ENCODE assay signal across 15 cellular contexts in the genomic region with DNA sequence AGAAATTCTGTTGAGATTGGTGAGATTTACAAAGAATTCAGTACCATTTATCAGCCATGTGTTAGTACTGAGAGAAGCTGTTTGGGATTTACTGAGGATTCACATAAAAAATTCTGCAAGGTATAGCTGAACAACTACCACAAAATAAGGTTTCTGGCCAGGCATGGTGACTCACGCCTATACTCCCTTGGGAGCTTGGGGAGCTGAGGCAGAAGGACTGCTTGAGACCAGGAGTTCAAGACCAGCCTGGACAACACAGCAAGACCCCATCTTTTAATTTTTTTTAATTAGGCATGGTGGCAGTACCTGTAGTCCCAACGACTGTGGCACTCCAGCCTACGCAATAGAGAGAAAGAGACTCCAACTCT.
DNase-seq lines count a peak whose midpoint lies in the region; ATAC-seq and TF ChIP-seq lines count a peak whose summit lies in the region.
"Had no signal": no experiment of that assay in that cellular context is flagged by ENCODE, and none has a peak within 500 bp of the region (broad histone marks: within the 10 kb centered on the region; RNA-seq: fewer than 3 reads in every experiment).

No MANE protein-coding gene starts in this region.

- no peaks in the 10 kb centered on the region for H3K27me3 Mint-ChIP-seq in naive thymus-derived CD4-positive, alpha-beta T cell

- ATAC-seq in GM18502 (IDR thresholded peaks at IDR 0.05; ENCODE audit: poor library complexity, unreplicated experiment) (no peak), HG03108 (IDR thresholded peaks at IDR 0.05; ENCODE audit: unreplicated experiment) (no peak)
- ATAC-seq in naive thymus-derived CD4-positive, alpha-beta T cell, result no peak

- no peaks in the 10 kb centered on the region for H4K20me1 ChIP-seq in SK-N-SH (ENCODE audit: insufficient read depth)
- H4K20me1 ChIP-seq in smooth muscle cell (ENCODE audit: low read depth), result peaks cover 74% of the 10 kb centered on the region

- 87% methylated on average over 3 of the region's 3 CpGs for WGBS in SK-N-SH (ENCODE audit: low lambda C conversion rate)
- WGBS in smooth muscle cell (ENCODE audit: low lambda C conversion rate), result 98% methylated on average over 3 of the region's 3 CpGs

- POLR2A ChIA-PET in SK-N-SH (lab: Yijun Ruan, JAX), result no interaction called here
- POLR2A ChIA-PET in naive thymus-derived CD4-positive, alpha-beta T cell (lab: Charles Lee), result no interaction called here

- H3K36me3 ChIP-seq in SK-N-SH (replicated peaks in 1 of 2; ENCODE audit: control insufficient read depth in 1 of 2, insufficient read depth in 2 of 2, low read length in 1 of 2) (no peaks in the 10 kb centered on the region), smooth muscle cell (ENCODE audit: low read depth) (no peaks in the 10 kb centered on the region)
- no peaks in the 10 kb centered on the region for H3K36me3 ChIP-seq in naive thymus-derived CD4-positive, alpha-beta T cell (ENCODE audit: control insufficient read depth in 2 of 3, insufficient read depth in 3 of 3, low read length in 3 of 3)
- H3K36me3 ChIP-seq: pancreas had no signal

- intact Hi-C loops in naive thymus-derived CD4-positive, alpha-beta T cell (cut with micrococcal nuclease), result no loop called here

- DNase-seq in activated naive CD4-positive, alpha-beta T cell treated with Interleukin-2 at 50 U/mL for 16 hours, result peak; percentile 38
- DNase-seq in activated naive CD4-positive, alpha-beta T cell treated with anti-CD3 and anti-CD28 coated beads, Interleukin-2, amount 50 U/mL, for 16 hours, result no peak
- DNase-seq in SK-N-SH (no peak), dermis blood vessel endothelial cell (peak; percentile 68), smooth muscle cell (lab: John Stamatoyannopoulos, UW; ENCODE audit: unreplicated experiment) (no peak)
- no peak for DNase-seq in naive thymus-derived CD4-positive, alpha-beta T cell
- DNase-seq: activated CD8-positive, alpha-beta memory T cell treated with anti-CD3 and anti-CD28 coated beads, Interleukin-2, amount 50 U/mL, for 48 hours; AML-193; GDM1; NCI-H146; pancreas; stimulated activated CD4-positive, alpha-beta T cell treated with anti-CD3 and anti-CD28 coated beads, Interleukin-2, amount 100 ng/mL, for 48 hours had no signal

- TF ChIP-seq CTCF in SK-N-SH (IDR thresholded peaks at IDR 0.05) (no peak), smooth muscle cell (IDR thresholded peaks at IDR 0.05; ENCODE audit: borderline replicate concordance, insufficient read depth, poor library complexity, severe bottlenecking) (no peak)

- no peak for TF ChIP-seq EP300 in SK-N-SH (IDR thresholded peaks at IDR 0.05; ENCODE audit: borderline replicate concordance in 1 of 2, low read depth in 1 of 2, low read length in 1 of 2)

- no peak overlapping the region for H3K4me3 Mint-ChIP-seq in naive thymus-derived CD4-positive, alpha-beta T cell

- no peak for TF ChIP-seq RAD21 in SK-N-SH (IDR thresholded peaks at IDR 0.05; ENCODE audit: low read length)

- H3F3A ChIP-seq in SK-N-SH (replicated peaks; ENCODE audit: insufficient read depth), result peaks cover 20% of the 10 kb centered on the region
- H3F3A ChIP-seq in smooth muscle cell (ENCODE audit: low read depth), result no peaks in the 10 kb centered on the region

- H3K9me3 Mint-ChIP-seq in naive thymus-derived CD4-positive, alpha-beta T cell, result no peaks in the 10 kb centered on the region

- peaks cover 0 to 7% (median 1%) of the 10 kb centered on the region in 5 donors for H3K36me3 Mint-ChIP-seq in naive thymus-derived CD4-positive, alpha-beta T cell

- H3K4me2 ChIP-seq in SK-N-SH, result peak overlapping the region; percentile 17
- peak overlapping the region; percentile 25 for H3K4me2 ChIP-seq in smooth muscle cell

- no peaks in the 10 kb centered on the region for H3K9me2 ChIP-seq in SK-N-SH

- H3K27ac ChIP-seq in SK-N-SH (ENCODE audit: low read depth in 2 of 2, low read length in 1 of 2) (peak overlapping the region in 1 of 2 experiments; percentile 76; a peak in 2 of 4 replicates), smooth muscle cell (ENCODE audit: low read depth) (peak overlapping the region; percentile 83)
- no peak overlapping the region for H3K27ac ChIP-seq in naive thymus-derived CD4-positive, alpha-beta T cell (ENCODE audit: low read depth, low read length)
- H3K27ac ChIP-seq: pancreas, testis had no signal

- H3K27me3 ChIP-seq in SK-N-SH (ENCODE audit: insufficient read depth), result no peaks in the 10 kb centered on the region
- H3K27me3 ChIP-seq in smooth muscle cell (ENCODE audit: low read depth), result no peaks in the 10 kb centered on the region
- no peaks in the 10 kb centered on the region for H3K27me3 ChIP-seq in naive thymus-derived CD4-positive, alpha-beta T cell (ENCODE audit: control insufficient read depth in 2 of 2, insufficient read depth in 2 of 2, low read length in 2 of 2)
- H3K27me3 ChIP-seq: pancreas, testis had no signal

- H3K79me2 ChIP-seq in SK-N-SH (ENCODE audit: insufficient read depth) (peaks cover 8% of the 10 kb centered on the region), smooth muscle cell (ENCODE audit: low read depth) (peaks cover 29% of the 10 kb centered on the region)

- H3K4me1 ChIP-seq in SK-N-SH (ENCODE audit: control insufficient read depth in 1 of 2, insufficient read depth in 2 of 2, low read depth in 1 of 2, low read length in 1 of 2) (peaks cover 0 to 20% of the 10 kb centered on the region in 2 experiments; a peak in 1 of 4 replicates), smooth muscle cell (ENCODE audit: low read depth) (no peaks in the 10 kb centered on the region)
- H3K4me1 ChIP-seq in naive thymus-derived CD4-positive, alpha-beta T cell (ENCODE audit: control insufficient read depth in 2 of 2, insufficient read depth in 2 of 2, low read length in 2 of 2), result peaks cover 0 to 12% of the 10 kb centered on the region in 2 donors
- H3K4me1 ChIP-seq: pancreas, testis had no signal

- peak overlapping the region in 1 of 9 donors; percentile 60 for H3K27ac Mint-ChIP-seq in naive thymus-derived CD4-positive, alpha-beta T cell

- H2AFZ ChIP-seq in SK-N-SH (ENCODE audit: low read depth) (no peak overlapping the region), smooth muscle cell (ENCODE audit: low read depth) (no peak overlapping the region)

- CTCF ChIA-PET in SK-N-SH (lab: Yijun Ruan, JAX), result interaction anchor here (1.4 kb wide), 1 partner anchor 220 kb away, joined by 3 read pairs; a partner anchor contains a TSS
- CTCF ChIA-PET in naive thymus-derived CD4-positive, alpha-beta T cell (lab: Charles Lee), result no interaction called here

- peaks cover 20 to 28% (median 25%) of the 10 kb centered on the region in 7 donors for H3K4me1 Mint-ChIP-seq in naive thymus-derived CD4-positive, alpha-beta T cell

- H3K4me3 ChIP-seq in SK-N-SH (ENCODE audit: low read depth in 2 of 2, low read length in 1 of 2) (no peak overlapping the region), smooth muscle cell (no peak overlapping the region)
- H3K4me3 ChIP-seq in naive thymus-derived CD4-positive, alpha-beta T cell (ENCODE audit: low read length), result no peak overlapping the region
- H3K4me3 ChIP-seq: pancreas, testis had no signal

- H3K9ac ChIP-seq in SK-N-SH, result peak overlapping the region; percentile 18; the same call in 1 of the 2 replicates
- no peak overlapping the region for H3K9ac ChIP-seq in smooth muscle cell (ENCODE audit: low read depth)

- H3K9me3 ChIP-seq in SK-N-SH (no peaks in the 10 kb centered on the region), smooth muscle cell (replicated peaks; ENCODE audit: low read depth) (no peaks in the 10 kb centered on the region)
- H3K9me3 ChIP-seq in naive thymus-derived CD4-positive, alpha-beta T cell (ENCODE audit: control insufficient read depth in 2 of 3, low read length in 3 of 3), result no peaks in the 10 kb centered on the region
- H3K9me3 ChIP-seq: pancreas, testis had no signal

TF ChIP-seq in SK-N-SH, 30 proteins besides CTCF, POLR2A, EP300 and RAD21:
- no peak for TF ChIP-seq NFIC (IDR thresholded peaks at IDR 0.05; ENCODE audit: borderline replicate concordance)
- TF ChIP-seq YY1 (IDR thresholded peaks at IDR 0.05; ENCODE audit: low read depth), result no peak
- no peak for TF ChIP-seq FOXM1 (IDR thresholded peaks at IDR 0.05; ENCODE audit: low read depth)
- TF ChIP-seq, protein P1, sequence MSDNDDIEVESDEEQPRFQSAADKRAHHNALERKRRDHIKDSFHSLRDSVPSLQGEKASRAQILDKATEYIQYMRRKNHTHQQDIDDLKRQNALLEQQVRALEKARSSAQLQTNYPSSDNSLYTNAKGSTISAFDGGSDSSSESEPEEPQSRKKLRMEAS (IDR thresholded peaks at IDR 0.05; ENCODE audit: low read depth), result no peak
- TF ChIP-seq, protein P2, sequence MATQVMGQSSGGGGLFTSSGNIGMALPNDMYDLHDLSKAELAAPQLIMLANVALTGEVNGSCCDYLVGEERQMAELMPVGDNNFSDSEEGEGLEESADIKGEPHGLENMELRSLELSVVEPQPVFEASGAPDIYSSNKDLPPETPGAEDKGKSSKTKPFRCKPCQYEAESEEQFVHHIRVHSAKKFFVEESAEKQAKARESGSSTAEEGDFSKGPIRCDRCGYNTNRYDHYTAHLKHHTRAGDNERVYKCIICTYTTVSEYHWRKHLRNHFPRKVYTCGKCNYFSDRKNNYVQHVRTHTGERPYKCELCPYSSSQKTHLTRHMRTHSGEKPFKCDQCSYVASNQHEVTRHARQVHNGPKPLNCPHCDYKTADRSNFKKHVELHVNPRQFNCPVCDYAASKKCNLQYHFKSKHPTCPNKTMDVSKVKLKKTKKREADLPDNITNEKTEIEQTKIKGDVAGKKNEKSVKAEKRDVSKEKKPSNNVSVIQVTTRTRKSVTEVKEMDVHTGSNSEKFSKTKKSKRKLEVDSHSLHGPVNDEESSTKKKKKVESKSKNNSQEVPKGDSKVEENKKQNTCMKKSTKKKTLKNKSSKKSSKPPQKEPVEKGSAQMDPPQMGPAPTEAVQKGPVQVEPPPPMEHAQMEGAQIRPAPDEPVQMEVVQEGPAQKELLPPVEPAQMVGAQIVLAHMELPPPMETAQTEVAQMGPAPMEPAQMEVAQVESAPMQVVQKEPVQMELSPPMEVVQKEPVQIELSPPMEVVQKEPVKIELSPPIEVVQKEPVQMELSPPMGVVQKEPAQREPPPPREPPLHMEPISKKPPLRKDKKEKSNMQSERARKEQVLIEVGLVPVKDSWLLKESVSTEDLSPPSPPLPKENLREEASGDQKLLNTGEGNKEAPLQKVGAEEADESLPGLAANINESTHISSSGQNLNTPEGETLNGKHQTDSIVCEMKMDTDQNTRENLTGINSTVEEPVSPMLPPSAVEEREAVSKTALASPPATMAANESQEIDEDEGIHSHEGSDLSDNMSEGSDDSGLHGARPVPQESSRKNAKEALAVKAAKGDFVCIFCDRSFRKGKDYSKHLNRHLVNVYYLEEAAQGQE (IDR thresholded peaks at IDR 0.05; ENCODE audit: low read depth, low read length), result no peak

Comparison
In these comparisons a context has a peak if more than half of its experiments do, and no peak if none do; other contexts are left out.
1. DNase-seq: peak in activated naive CD4-positive, alpha-beta T cell treated with Interleukin-2 at 50 U/mL for 16 hours (single experiment) and dermis blood vessel endothelial cell (single experiment); none in activated naive CD4-positive, alpha-beta T cell treated with anti-CD3 and anti-CD28 coated beads, Interleukin-2, amount 50 U/mL, for 16 hours (single experiment), SK-N-SH (single experiment), smooth muscle cell (single experiment) and naive thymus-derived CD4-positive, alpha-beta T cell (0 of 9).